ENCODE assay signal across 14 cellular contexts in genomic region chr7:50662059-50662689, GRCh38.
DNase-seq lines count a peak whose midpoint lies in the region; ATAC-seq and TF ChIP-seq lines count a peak whose summit lies in the region.
"Had no signal": no experiment of that assay in that cellular context is flagged by ENCODE, and none has a peak within 500 bp of the region (broad histone marks: within the 10 kb centered on the region; RNA-seq: fewer than 3 reads in every experiment).

No MANE protein-coding gene starts in this region.

- peak overlapping the region; percentile 50 for H3K27ac ChIP-seq in HL-60 (replicated peaks)
- H3K27ac ChIP-seq: tibial nerve had no signal

- no peaks in the 10 kb centered on the region for H3K27me3 ChIP-seq in HL-60 (ENCODE audit: insufficient read depth, poor library complexity, severe bottlenecking)
- H3K27me3 ChIP-seq: tibial nerve had no signal

- ATAC-seq in left ventricle myocardium superior (peak; percentile 6), left cardiac atrium (no peak)
- no peak for ATAC-seq in stimulated activated memory B cell treated with anti-CD40 and anti-IgM and Interleukin-4, amounts not matched to agents 10 μg/mL and 1 μg/mL and 100 μg/mL, for 72 hours

- H3K36me3 Mint-ChIP-seq in activated naive CD4-positive, alpha-beta T cell treated with anti-CD3 and anti-CD28 coated beads, Interleukin-2, amount 10 ng/mL, durations not matched to agents 7 days and 5 days, result peaks cover 2% of the 10 kb centered on the region
- H3K36me3 Mint-ChIP-seq in stimulated activated memory B cell treated with anti-CD40 and anti-IgM and Interleukin-4, amounts not matched to agents 10 μg/mL and 1 μg/mL and 100 μg/mL, for 72 hours, result no peaks in the 10 kb centered on the region
- H3K36me3 Mint-ChIP-seq: activated naive CD4-positive, alpha-beta T cell treated with anti-CD3 and anti-CD28 coated beads, Interleukin-2, amount 50 U/mL, for 24 hours had no signal

- H3K4me1 Mint-ChIP-seq in activated naive CD4-positive, alpha-beta T cell treated with anti-CD3 and anti-CD28 coated beads, Interleukin-2, amount 10 ng/mL, durations not matched to agents 7 days and 5 days, result peaks cover 69% of the 10 kb centered on the region
- peaks cover 59% of the 10 kb centered on the region for H3K4me1 Mint-ChIP-seq in stimulated activated memory B cell treated with anti-CD40 and anti-IgM and Interleukin-4, amounts not matched to agents 10 μg/mL and 1 μg/mL and 100 μg/mL, for 72 hours

- H3K9me3 Mint-ChIP-seq in activated naive CD4-positive, alpha-beta T cell treated with anti-CD3 and anti-CD28 coated beads, Interleukin-2, amount 10 ng/mL, durations not matched to agents 7 days and 5 days, result no peaks in the 10 kb centered on the region
- no peaks in the 10 kb centered on the region for H3K9me3 Mint-ChIP-seq in stimulated activated memory B cell treated with anti-CD40 and anti-IgM and Interleukin-4, amounts not matched to agents 10 μg/mL and 1 μg/mL and 100 μg/mL, for 72 hours
- H3K9me3 Mint-ChIP-seq: activated naive CD4-positive, alpha-beta T cell treated with anti-CD3 and anti-CD28 coated beads, Interleukin-2, amount 50 U/mL, for 24 hours; neural crest cell had no signal

- DNase-seq in left ventricle myocardium superior, result no peak
- no peak for DNase-seq in left cardiac atrium
- peak in 1 of 2 experiments; percentile 63 for DNase-seq in HL-60 (ENCODE audit: low read depth in 1 of 2, low spot score in 1 of 2)
- peak; percentile 60 for DNase-seq in activated naive CD4-positive, alpha-beta T cell treated with anti-CD3 and anti-CD28 coated beads, Interleukin-2, amount 10 ng/mL, durations not matched to agents 7 days and 5 days
- no peak for DNase-seq in DMS53 (lab: John Stamatoyannopoulos, UW)
- no peak for DNase-seq in D341Med (ENCODE audit: low spot score)
- DNase-seq in foreskin melanocyte, result no peak
- DNase-seq: KBM-7; NCI-H524; stimulated activated CD4-positive, alpha-beta T cell treated with anti-CD3 and anti-CD28 coated beads, Interleukin-4, amount 100 ng/mL, for 24 hours had no signal

- CTCF ChIA-PET in activated naive CD4-positive, alpha-beta T cell treated with anti-CD3 and anti-CD28 coated beads, Interleukin-2, amount 10 ng/mL, durations not matched to agents 7 days and 5 days (lab: Charles Lee), result interaction anchor here (0.7 to 1.7 kb wide), 9 partner anchors 15 to 570 kb away, joined by 3 to 4 read pairs (median 3); no protein-coding TSS in a partner anchor

- H3K27me3 Mint-ChIP-seq in activated naive CD4-positive, alpha-beta T cell treated with anti-CD3 and anti-CD28 coated beads, Interleukin-2, amount 10 ng/mL, durations not matched to agents 7 days and 5 days, result peaks cover under 1% of the 10 kb centered on the region
- peaks cover 21% of the 10 kb centered on the region for H3K27me3 Mint-ChIP-seq in stimulated activated memory B cell treated with anti-CD40 and anti-IgM and Interleukin-4, amounts not matched to agents 10 μg/mL and 1 μg/mL and 100 μg/mL, for 72 hours
- H3K27me3 Mint-ChIP-seq: activated naive CD4-positive, alpha-beta T cell treated with anti-CD3 and anti-CD28 coated beads, Interleukin-2, amount 50 U/mL, for 24 hours had no signal

- H3K4me3 Mint-ChIP-seq in activated naive CD4-positive, alpha-beta T cell treated with anti-CD3 and anti-CD28 coated beads, Interleukin-2, amount 10 ng/mL, durations not matched to agents 7 days and 5 days, result peak overlapping the region; percentile 29
- H3K4me3 Mint-ChIP-seq in stimulated activated memory B cell treated with anti-CD40 and anti-IgM and Interleukin-4, amounts not matched to agents 10 μg/mL and 1 μg/mL and 100 μg/mL, for 72 hours, result no peak overlapping the region
- H3K4me3 Mint-ChIP-seq: neural crest cell had no signal

- H3K27ac Mint-ChIP-seq in activated naive CD4-positive, alpha-beta T cell treated with anti-CD3 and anti-CD28 coated beads, Interleukin-2, amount 10 ng/mL, durations not matched to agents 7 days and 5 days, result peak overlapping the region; percentile 89
- peak overlapping the region; percentile 58 for H3K27ac Mint-ChIP-seq in stimulated activated memory B cell treated with anti-CD40 and anti-IgM and Interleukin-4, amounts not matched to agents 10 μg/mL and 1 μg/mL and 100 μg/mL, for 72 hours

- H3K4me3 ChIP-seq in HL-60 (replicated peaks; ENCODE audit: insufficient read depth, low read length), result no peak overlapping the region
- H3K4me3 ChIP-seq: tibial nerve had no signal

- TF ChIP-seq CTCF in HL-60 (IDR thresholded peaks at IDR 0.05; ENCODE audit: insufficient read depth, low read length), result no peak

- intact Hi-C loops in left ventricle myocardium superior (cut with micrococcal nuclease), result no loop called here
- intact Hi-C loops in left cardiac atrium (cut with DNase I), result no loop called here
